Comparison of ENCODE assay signal across 9 cellular contexts in the genomic region with DNA sequence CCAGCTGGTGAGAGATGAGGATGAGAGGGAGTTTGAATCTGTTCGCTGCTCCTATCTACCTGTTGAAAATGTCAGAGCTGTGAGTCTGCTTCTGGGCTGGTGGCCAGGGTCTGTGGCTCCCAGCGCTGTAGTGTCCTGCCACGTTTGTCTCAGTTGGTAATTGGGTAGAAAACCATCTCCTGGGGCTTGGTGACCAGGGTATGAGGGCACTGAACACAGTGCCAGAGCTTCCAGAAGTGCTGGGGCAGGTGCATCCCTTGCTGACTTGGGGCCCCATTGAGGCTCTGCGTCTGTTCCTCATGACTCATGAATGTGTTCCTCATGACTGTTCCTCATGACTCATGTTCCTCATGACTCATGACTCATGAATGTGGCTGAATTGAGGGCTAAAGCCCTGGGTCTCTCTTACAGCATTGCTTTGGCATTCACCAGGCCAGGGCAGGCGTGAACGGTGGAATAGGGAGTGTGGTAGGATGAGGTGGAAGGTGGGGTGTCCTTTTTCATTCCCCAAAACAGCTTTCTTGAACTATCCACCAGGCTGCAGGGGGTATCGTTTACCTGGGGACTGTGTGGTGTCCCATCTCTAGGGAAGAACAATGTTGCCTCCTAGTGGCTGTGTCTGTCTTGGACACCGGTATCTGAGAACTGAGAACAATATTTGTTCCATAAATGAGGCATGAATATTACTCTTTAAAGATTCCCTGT.
DNase-seq lines count a peak whose midpoint lies in the region; ATAC-seq, FAIRE-seq and TF ChIP-seq lines count a peak whose summit lies in the region.
"Had no signal": no experiment of that assay in that cellular context is flagged by ENCODE, and none has a peak within 500 bp of the region (broad histone marks: within the 10 kb centered on the region; RNA-seq: fewer than 3 reads in every experiment).

No MANE protein-coding gene starts in this region.

- no peak for TF ChIP-seq POLR2A in HCT116 (IDR thresholded peaks at IDR 0.05; ENCODE audit: borderline replicate concordance, extremely low read depth, insufficient read depth, insufficient read length)

- RAD21 ChIA-PET in HCT116 (lab: Charles Lee; ENCODE audit: low non-redundant PET in 1 of 2, low total read pairs in 2 of 2, uncharacterized antibody in 2 of 2, unreplicated experiment in 2 of 2): interaction anchor here (0.6 to 1.6 kb wide), 2 partner anchors 327 to 534 kb away, joined by 3 to 4 read pairs; no protein-coding TSS in a partner anchor

- peak overlapping the region in 1 of 2 experiments; percentile 33; a peak in 2 of 4 replicates for H3K4me3 ChIP-seq in HCT116 (replicated peaks in 1 of 2; ENCODE audit: low read depth in 1 of 2, low read length in 2 of 2)
- H3K4me3 ChIP-seq: SK-N-MC had no signal

- H3K36me3 ChIP-seq in HCT116 (ENCODE audit: control insufficient read depth in 1 of 2, insufficient read depth in 2 of 2, low read length in 2 of 2): no peaks in the 10 kb centered on the region

- peaks cover 28% of the 10 kb centered on the region for H3K36me3 Mint-ChIP-seq in nephron progenitor cell (ENCODE audit: low read depth)
- H3K36me3 Mint-ChIP-seq in CD4-positive, alpha-beta T cell (ENCODE audit: low read depth): no peaks in the 10 kb centered on the region

- DNase-seq in A172 (ENCODE audit: low spot score) (peak; percentile 100), GM04503 (ENCODE audit: low read depth) (peak; percentile 92), HCT116 (ENCODE audit: low read depth, low spot score) (peak; percentile 99), Kasumi-1 (lab: John Stamatoyannopoulos, UW) (peak; percentile 82 to 86), epidermal melanocyte (ENCODE audit: insufficient read length, low spot score) (peak; percentile 96), nephron progenitor cell (no peak)
- DNase-seq in CD4-positive, alpha-beta T cell: no peak

- peaks cover 2% of the 10 kb centered on the region for H3K27me3 Mint-ChIP-seq in nephron progenitor cell (ENCODE audit: low read depth, poor library complexity)
- H3K27me3 Mint-ChIP-seq in CD4-positive, alpha-beta T cell: peaks cover 1% of the 10 kb centered on the region

- CTCF ChIA-PET in HCT116 (lab: Charles Lee): interaction anchor here (0.6 to 2.5 kb wide), 3 partner anchors 109 to 532 kb away, joined by 3 to 23 read pairs (median 10); a partner anchor contains a TSS
- CTCF ChIA-PET in CD4-positive, alpha-beta T cell (lab: Charles Lee): no interaction called here

- H3K79me2 ChIP-seq in HCT116 (ENCODE audit: insufficient read depth, low read length): no peaks in the 10 kb centered on the region

- POLR2A ChIA-PET in HCT116 (lab: Charles Lee): no interaction called here
- POLR2A ChIA-PET in CD4-positive, alpha-beta T cell (lab: Charles Lee): no interaction called here

- H3K4me1 ChIP-seq in HCT116 (ENCODE audit: control insufficient read depth in 1 of 2, insufficient read depth in 2 of 2, low read length in 2 of 2): peaks cover 22 to 45% of the 10 kb centered on the region in 2 experiments

- H3K4me2 ChIP-seq in HCT116 (ENCODE audit: low read length): peak overlapping the region; percentile 70

- no peaks in the 10 kb centered on the region for H3K9me2 ChIP-seq in HCT116 (ENCODE audit: insufficient read depth)

- ATAC-seq in HCT116: peak; percentile 93
- no peak for ATAC-seq in CD4-positive, alpha-beta T cell (ENCODE audit: poor library complexity)

- FAIRE-seq in TTC549 (lab: Jason Lieb, UNC): peak; percentile 53

- H3K9ac ChIP-seq in HCT116 (ENCODE audit: low read length): peak overlapping the region; percentile 57

- no peak overlapping the region for H2AFZ ChIP-seq in HCT116 (ENCODE audit: low read depth, low read length, poor library complexity, severe bottlenecking)

- peak overlapping the region; percentile 81 for H3K27ac ChIP-seq in HCT116 (ENCODE audit: low read depth, low read length)
- H3K27ac ChIP-seq in CD4-positive, alpha-beta T cell (ENCODE audit: low read depth, low read length): no peak overlapping the region
- H3K27ac ChIP-seq: SK-N-MC had no signal

- H3K9me3 ChIP-seq in HCT116 (ENCODE audit: control insufficient read depth in 1 of 2, insufficient read depth in 1 of 2, low read depth in 1 of 2, low read length in 2 of 2): no peaks in the 10 kb centered on the region
- H3K9me3 ChIP-seq in CD4-positive, alpha-beta T cell (ENCODE audit: control insufficient read depth, low read length): no peaks in the 10 kb centered on the region

- peak overlapping the region; percentile 87 for H3K27ac Mint-ChIP-seq in nephron progenitor cell
- no peak overlapping the region for H3K27ac Mint-ChIP-seq in CD4-positive, alpha-beta T cell

- H3K4me3 Mint-ChIP-seq in nephron progenitor cell: no peak overlapping the region
- H3K4me3 Mint-ChIP-seq in CD4-positive, alpha-beta T cell: no peak overlapping the region

- H4K20me1 ChIP-seq in HCT116 (ENCODE audit: insufficient read depth): no peaks in the 10 kb centered on the region

- BruUV-seq in HCT116 (replicated peaks; lab: Mats Ljungman, UMichigan): no TSS peak

- no peaks in the 10 kb centered on the region for H3K9me3 Mint-ChIP-seq in nephron progenitor cell
- H3K9me3 Mint-ChIP-seq in CD4-positive, alpha-beta T cell: no peaks in the 10 kb centered on the region

- intact Hi-C loops in HCT116 (cut with micrococcal nuclease): loop anchor here (1.0 to 10.0 kb wide), 5 partner anchors 108 to 664 kb away; no protein-coding TSS in a partner anchor
- intact Hi-C loops in CD4-positive, alpha-beta T cell (cut with DNase I, micrococcal nuclease): no loop called here

- peak; percentile 83 for TF ChIP-seq RAD21 in HCT116 (IDR thresholded peaks at IDR 0.05; ENCODE audit: low read depth)

- H3K4me1 Mint-ChIP-seq in nephron progenitor cell: peaks cover 38% of the 10 kb centered on the region
- no peaks in the 10 kb centered on the region for H3K4me1 Mint-ChIP-seq in CD4-positive, alpha-beta T cell (ENCODE audit: low read depth)

- no peaks in the 10 kb centered on the region for H3K27me3 ChIP-seq in HCT116 (ENCODE audit: insufficient read depth, low read length)
- H3K27me3 ChIP-seq in CD4-positive, alpha-beta T cell (ENCODE audit: control insufficient read depth, insufficient read depth, low read length): no peaks in the 10 kb centered on the region

- TF ChIP-seq CTCF in HCT116 (IDR thresholded peaks at IDR 0.05 in 2 of 3, conservative IDR thresholded peaks at IDR 0.05 in 1 of 3; ENCODE audit: borderline replicate concordance in 1 of 3, insufficient read depth in 1 of 3, low read depth in 2 of 3, low read length in 2 of 3) (peak; percentile 73 to 83 (median 80)), nephron progenitor cell (IDR thresholded peaks at IDR 0.05) (peak; percentile 25)
- no peak for TF ChIP-seq CTCF in CD4-positive, alpha-beta T cell (IDR thresholded peaks at IDR 0.05)

TF ChIP-seq in HCT116, 20 proteins besides CTCF, POLR2A, EP300 and RAD21 (continues in another document):
- TF ChIP-seq CBX3 (IDR thresholded peaks at IDR 0.05; ENCODE audit: low read depth) (peak; percentile 98), POLR2AphosphoS5 (IDR thresholded peaks at IDR 0.05; ENCODE audit: low read depth, low read length) (peak; percentile 68), SP1 (IDR thresholded peaks at IDR 0.05; ENCODE audit: low read depth) (peak; percentile 99), CEBPB (IDR thresholded peaks at IDR 0.05; ENCODE audit: low read depth) (peak; percentile 69; the same call in 1 of the 2 replicates), JUND (IDR thresholded peaks at IDR 0.05) (peak; percentile 100), SIN3A (IDR thresholded peaks at IDR 0.05; ENCODE audit: low read depth) (peak; percentile 84), EZH2 (IDR thresholded peaks at IDR 0.05) (no peak), FOSL1 (IDR thresholded peaks at IDR 0.05; ENCODE audit: low read depth) (peak; percentile 100), ZFX (IDR thresholded peaks at IDR 0.05) (no peak), ELF1 (IDR thresholded peaks at IDR 0.05; ENCODE audit: borderline replicate concordance, low read depth) (no peak), YY1 (IDR thresholded peaks at IDR 0.05; ENCODE audit: extremely low read depth, insufficient replicate concordance, low read depth, low read length) (no peak), SRF (IDR thresholded peaks at IDR 0.05; ENCODE audit: low read depth) (peak; percentile 93), EZH2phosphoT487 (IDR thresholded peaks at IDR 0.05; ENCODE audit: borderline replicate concordance) (no peak), EGR1 (IDR thresholded peaks at IDR 0.05; ENCODE audit: low read depth) (no peak), TCF7L2 (IDR thresholded peaks at IDR 0.05; ENCODE audit: borderline replicate concordance, extremely low read depth, insufficient read depth, insufficient read length) (peak; percentile 74)
- TF ChIP-seq, protein P1, sequence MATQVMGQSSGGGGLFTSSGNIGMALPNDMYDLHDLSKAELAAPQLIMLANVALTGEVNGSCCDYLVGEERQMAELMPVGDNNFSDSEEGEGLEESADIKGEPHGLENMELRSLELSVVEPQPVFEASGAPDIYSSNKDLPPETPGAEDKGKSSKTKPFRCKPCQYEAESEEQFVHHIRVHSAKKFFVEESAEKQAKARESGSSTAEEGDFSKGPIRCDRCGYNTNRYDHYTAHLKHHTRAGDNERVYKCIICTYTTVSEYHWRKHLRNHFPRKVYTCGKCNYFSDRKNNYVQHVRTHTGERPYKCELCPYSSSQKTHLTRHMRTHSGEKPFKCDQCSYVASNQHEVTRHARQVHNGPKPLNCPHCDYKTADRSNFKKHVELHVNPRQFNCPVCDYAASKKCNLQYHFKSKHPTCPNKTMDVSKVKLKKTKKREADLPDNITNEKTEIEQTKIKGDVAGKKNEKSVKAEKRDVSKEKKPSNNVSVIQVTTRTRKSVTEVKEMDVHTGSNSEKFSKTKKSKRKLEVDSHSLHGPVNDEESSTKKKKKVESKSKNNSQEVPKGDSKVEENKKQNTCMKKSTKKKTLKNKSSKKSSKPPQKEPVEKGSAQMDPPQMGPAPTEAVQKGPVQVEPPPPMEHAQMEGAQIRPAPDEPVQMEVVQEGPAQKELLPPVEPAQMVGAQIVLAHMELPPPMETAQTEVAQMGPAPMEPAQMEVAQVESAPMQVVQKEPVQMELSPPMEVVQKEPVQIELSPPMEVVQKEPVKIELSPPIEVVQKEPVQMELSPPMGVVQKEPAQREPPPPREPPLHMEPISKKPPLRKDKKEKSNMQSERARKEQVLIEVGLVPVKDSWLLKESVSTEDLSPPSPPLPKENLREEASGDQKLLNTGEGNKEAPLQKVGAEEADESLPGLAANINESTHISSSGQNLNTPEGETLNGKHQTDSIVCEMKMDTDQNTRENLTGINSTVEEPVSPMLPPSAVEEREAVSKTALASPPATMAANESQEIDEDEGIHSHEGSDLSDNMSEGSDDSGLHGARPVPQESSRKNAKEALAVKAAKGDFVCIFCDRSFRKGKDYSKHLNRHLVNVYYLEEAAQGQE (IDR thresholded peaks at IDR 0.05; ENCODE audit: low read depth): no peak
- TF ChIP-seq, protein P2, sequence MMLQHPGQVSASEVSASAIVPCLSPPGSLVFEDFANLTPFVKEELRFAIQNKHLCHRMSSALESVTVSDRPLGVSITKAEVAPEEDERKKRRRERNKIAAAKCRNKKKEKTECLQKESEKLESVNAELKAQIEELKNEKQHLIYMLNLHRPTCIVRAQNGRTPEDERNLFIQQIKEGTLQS (IDR thresholded peaks at IDR 0.05): peak; percentile 90

Comparison
In these comparisons a context has a peak if more than half of its experiments do, and no peak if none do; other contexts are left out.
1. DNase-seq: peak in A172 (single experiment), GM04503 (single experiment), HCT116 (single experiment), Kasumi-1 (2 of 2) and epidermal melanocyte (single experiment); none in nephron progenitor cell (single experiment) and CD4-positive, alpha-beta T cell (0 of 10).